ENCODE assay signal across 7 cellular contexts in the genomic region with DNA sequence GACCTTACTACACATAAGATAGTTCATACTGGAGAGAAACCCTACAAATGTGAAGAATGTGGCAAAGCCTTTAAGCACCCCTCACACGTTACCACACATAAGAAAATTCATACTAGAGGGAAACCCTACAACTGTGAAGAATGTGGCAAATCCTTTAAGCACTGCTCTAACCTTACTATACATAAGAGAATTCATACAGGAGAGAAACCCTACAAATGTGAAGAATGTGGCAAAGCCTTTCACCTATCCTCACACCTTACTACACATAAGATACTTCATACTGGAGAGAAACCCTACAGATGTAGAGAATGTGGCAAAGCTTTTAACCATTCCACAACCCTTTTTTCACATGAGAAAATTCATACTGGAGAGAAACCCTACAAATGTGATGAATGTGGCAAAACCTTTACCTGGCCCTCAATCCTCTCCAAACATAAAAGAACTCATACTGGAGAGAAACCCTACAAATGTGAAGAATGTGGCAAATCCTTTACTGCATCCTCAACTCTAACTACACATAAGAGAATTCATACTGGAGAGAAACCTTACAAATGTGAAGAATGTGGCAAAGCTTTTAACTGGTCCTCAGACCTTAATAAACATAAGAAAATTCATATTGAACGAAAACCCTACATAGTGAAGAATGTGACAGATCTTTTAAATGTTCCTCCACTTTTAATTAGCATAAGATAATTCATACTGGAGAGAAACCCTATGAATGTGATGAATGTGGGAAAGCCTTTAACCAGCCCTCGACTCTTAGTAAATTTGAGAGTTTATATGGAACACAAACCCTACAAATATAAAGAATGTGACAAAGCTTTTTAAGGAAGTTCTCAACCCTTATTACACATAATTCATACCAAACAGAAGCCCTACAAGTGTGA. TPM values are rescaled to one million over a fixed set of nuclear protein-coding genes. Genes with fewer than 3 reads are reported as not detected.
DNase-seq lines count a peak whose midpoint lies in the region; ATAC-seq, FAIRE-seq and TF ChIP-seq lines count a peak whose summit lies in the region.
"Not testable (repeated sequence)": the region's sequence is repeated elsewhere in the genome, so short reads cannot be mapped to it uniquely, and the experiment has no call there.

No MANE protein-coding gene starts in this region.

- H3K9me3 ChIP-seq in H1 (ENCODE audit: insufficient read depth in 2 of 2, low read depth in 1 of 2, low read length in 1 of 2) (peaks cover 61 to 72% of the 10 kb centered on the region in 2 experiments), hepatocyte (ENCODE audit: low read depth) (peaks cover 82% of the 10 kb centered on the region)

- H3K4me3 Mint-ChIP-seq in activated T-cell treated with anti-CD3 and anti-CD28 coated beads, Interleukin-2, amount 50 U/mL, for 72 hours; stimulated activated naive B cell treated with anti-CD40 and anti-IgM and Interleukin-4, amounts not matched to agents 10 μg/mL and 1 μg/mL and 100 μg/mL, for 72 hours: not testable (repeated sequence)

- H3K23ac ChIP-seq in H1 (ENCODE audit: insufficient read length); mesendoderm (ENCODE audit: low read length): not testable (repeated sequence)

- H3K79me1 ChIP-seq in H1 (ENCODE audit: low read depth, low read length); mesendoderm (ENCODE audit: low read length): not testable (repeated sequence)

- TF ChIP-seq CTCF in H1 (IDR thresholded peaks at IDR 0.05; ENCODE audit: control extremely low read depth in 1 of 3, insufficient read depth in 1 of 3, low read depth in 1 of 3, low read length in 3 of 3); hepatocyte (IDR thresholded peaks at IDR 0.05; ENCODE audit: poor library complexity): not testable (repeated sequence)

- not testable (repeated sequence) for H3K9ac ChIP-seq in H1 (replicated peaks in 1 of 4; ENCODE audit: extremely low read depth in 1 of 4, low read depth in 3 of 4, low read length in 3 of 4); mesendoderm (ENCODE audit: low read length)

- not testable (repeated sequence) for H2BK5ac ChIP-seq in H1 (ENCODE audit: low read depth, low read length); mesendoderm (ENCODE audit: low read length)

- H2BK12ac ChIP-seq in H1 (ENCODE audit: low read depth, low read length) = not testable (repeated sequence)

- H3K27me3 ChIP-seq in H1 (replicated peaks in 1 of 4; ENCODE audit: control insufficient read depth in 3 of 4, extremely low read depth in 1 of 4, insufficient read depth in 3 of 4, low read length in 3 of 4); hepatocyte; mesendoderm (ENCODE audit: insufficient read depth, low read length, poor library complexity): not testable (repeated sequence)

- H3K23me2 ChIP-seq in H1 (ENCODE audit: low read depth, low read length) = not testable (repeated sequence)

- H3K4ac ChIP-seq in H1 (replicated peaks; ENCODE audit: insufficient read length, low read depth, low read length); mesendoderm (ENCODE audit: low read depth, low read length): not testable (repeated sequence)

- TF ChIP-seq EP300 in H1 (IDR thresholded peaks at IDR 0.05; ENCODE audit: borderline replicate concordance in 1 of 2, low read depth in 2 of 2, low read length in 2 of 2) = not testable (repeated sequence)

- TF ChIP-seq RAD21 in H1 (IDR thresholded peaks at IDR 0.05 in 1 of 2, conservative IDR thresholded peaks at IDR 0.05 in 1 of 2; ENCODE audit: low read depth in 2 of 2, low read length in 2 of 2) = not testable (repeated sequence)

- not testable (repeated sequence) for DNase-seq in GM18507 (ENCODE audit: extremely low spot score, insufficient read length, low read depth); activated T-cell treated with anti-CD3 and anti-CD28 coated beads, Interleukin-2, amount 50 U/mL, for 72 hours; H1 (ENCODE audit: low read depth in 1 of 2, low spot score in 2 of 2); hepatocyte (ENCODE audit: low spot score); mesendoderm; stimulated activated naive B cell treated with anti-CD40 and anti-IgM and Interleukin-4, amounts not matched to agents 10 μg/mL and 1 μg/mL and 100 μg/mL, for 72 hours
- DNase-seq in NCI-H748 (lab: John Stamatoyannopoulos, UW; ENCODE audit: unreplicated experiment) = peak; percentile 3

- peak overlapping the region; percentile 38 for H3K27ac Mint-ChIP-seq in activated T-cell treated with anti-CD3 and anti-CD28 coated beads, Interleukin-2, amount 50 U/mL, for 72 hours
- peak overlapping the region; percentile 20 for H3K27ac Mint-ChIP-seq in stimulated activated naive B cell treated with anti-CD40 and anti-IgM and Interleukin-4, amounts not matched to agents 10 μg/mL and 1 μg/mL and 100 μg/mL, for 72 hours

- peaks cover 30 to 58% of the 10 kb centered on the region in 2 donors for H3K36me3 Mint-ChIP-seq in activated T-cell treated with anti-CD3 and anti-CD28 coated beads, Interleukin-2, amount 50 U/mL, for 72 hours (ENCODE audit: insufficient read depth in 2 of 2)
- H3K36me3 Mint-ChIP-seq in stimulated activated naive B cell treated with anti-CD40 and anti-IgM and Interleukin-4, amounts not matched to agents 10 μg/mL and 1 μg/mL and 100 μg/mL, for 72 hours = peaks cover 31 to 51% of the 10 kb centered on the region in 2 donors

- H3K18ac ChIP-seq in H1 (ENCODE audit: extremely low read depth, low read length); mesendoderm (ENCODE audit: low read length): not testable (repeated sequence)

- not testable (repeated sequence) for H3K27ac ChIP-seq in H1 (ENCODE audit: low read depth, low read length); hepatocyte; mesendoderm (ENCODE audit: low read depth, low read length)

- H3K56ac ChIP-seq in H1 (replicated peaks; ENCODE audit: insufficient read length, low read depth, low read length); mesendoderm (ENCODE audit: low read length): not testable (repeated sequence)

- H2AFZ ChIP-seq in H1 (ENCODE audit: low read length); hepatocyte: not testable (repeated sequence)

- not testable (repeated sequence) for ATAC-seq in activated T-cell treated with anti-CD3 and anti-CD28 coated beads, Interleukin-2, amount 50 U/mL, for 72 hours (replicated peaks in 1 of 2); stimulated activated naive B cell treated with anti-CD40 and anti-IgM and Interleukin-4, amounts not matched to agents 10 μg/mL and 1 μg/mL and 100 μg/mL, for 72 hours (replicated peaks)

- H3K79me2 ChIP-seq in H1 (ENCODE audit: control insufficient read depth in 1 of 2, insufficient read depth in 2 of 2, low read length in 2 of 2) (peaks cover 0 to 13% of the 10 kb centered on the region in 2 experiments; a peak in 2 of 4 replicates), hepatocyte (peaks cover 13% of the 10 kb centered on the region)
- H3K79me2 ChIP-seq in mesendoderm (ENCODE audit: control insufficient read depth, insufficient read depth, low read length) = not testable (repeated sequence)

- POLR2A ChIA-PET in H1 (lab: Charles Lee; ENCODE audit: partially characterized antibody) = interaction anchor here (17.2 kb wide), 1 partner anchor 23 kb away, joined by 453 read pairs; a partner anchor contains a TSS

- not testable (repeated sequence) for H2AK5ac ChIP-seq in H1 (ENCODE audit: low read depth, low read length); mesendoderm (ENCODE audit: low read length)

- H3K4me1 ChIP-seq in H1 (replicated peaks in 1 of 4; ENCODE audit: control insufficient read depth in 3 of 4, insufficient read depth in 4 of 4, low read length in 3 of 4); hepatocyte (ENCODE audit: insufficient read depth); mesendoderm (ENCODE audit: control insufficient read depth, low read depth, low read length): not testable (repeated sequence)

- H3K27me3 Mint-ChIP-seq in activated T-cell treated with anti-CD3 and anti-CD28 coated beads, Interleukin-2, amount 50 U/mL, for 72 hours (ENCODE audit: low read depth); stimulated activated naive B cell treated with anti-CD40 and anti-IgM and Interleukin-4, amounts not matched to agents 10 μg/mL and 1 μg/mL and 100 μg/mL, for 72 hours: not testable (repeated sequence)

- peaks cover 13 to 20% of the 10 kb centered on the region in 2 donors for H3K9me3 Mint-ChIP-seq in activated T-cell treated with anti-CD3 and anti-CD28 coated beads, Interleukin-2, amount 50 U/mL, for 72 hours
- peaks cover 18 to 24% of the 10 kb centered on the region in 2 donors for H3K9me3 Mint-ChIP-seq in stimulated activated naive B cell treated with anti-CD40 and anti-IgM and Interleukin-4, amounts not matched to agents 10 μg/mL and 1 μg/mL and 100 μg/mL, for 72 hours

- H3K4me1 Mint-ChIP-seq in activated T-cell treated with anti-CD3 and anti-CD28 coated beads, Interleukin-2, amount 50 U/mL, for 72 hours (ENCODE audit: low read depth); stimulated activated naive B cell treated with anti-CD40 and anti-IgM and Interleukin-4, amounts not matched to agents 10 μg/mL and 1 μg/mL and 100 μg/mL, for 72 hours: not testable (repeated sequence)

- not testable (repeated sequence) for TF ChIP-seq POLR2A in H1 (IDR thresholded peaks at IDR 0.05; ENCODE audit: control extremely low read depth in 1 of 2, low read depth in 2 of 2, low read length in 2 of 2)

- H2BK20ac ChIP-seq in H1 (ENCODE audit: low read length) = not testable (repeated sequence)

- CTCF ChIA-PET in H1 (lab: Charles Lee; ENCODE audit: partially characterized antibody) = interaction anchor here (0.6 kb wide), 1 partner anchor 76 kb away, joined by 3 read pairs; no protein-coding TSS in a partner anchor

- not testable (repeated sequence) for H4K5ac ChIP-seq in H1 (ENCODE audit: insufficient read length, low read depth, low read length); mesendoderm (ENCODE audit: low read length)

- not testable (repeated sequence) for H2BK15ac ChIP-seq in H1 (ENCODE audit: low read length); mesendoderm (replicated peaks; ENCODE audit: low read depth)

- H4K8ac ChIP-seq in H1 (ENCODE audit: extremely low read depth, insufficient read depth, low read length); mesendoderm (ENCODE audit: low read depth, low read length): not testable (repeated sequence)

- FAIRE-seq in GM18507 (lab: Jason Lieb, UNC) = peak; percentile 38
- not testable (repeated sequence) for FAIRE-seq in H1 (lab: Jason Lieb, UNC)

- H4K20me1 ChIP-seq in H1 (replicated peaks in 1 of 2; ENCODE audit: control insufficient read depth in 1 of 2, insufficient read depth in 2 of 2, low read length in 2 of 2); hepatocyte (ENCODE audit: insufficient read depth, poor library complexity, severe bottlenecking): not testable (repeated sequence)

- H2BK120ac ChIP-seq in H1 (replicated peaks; ENCODE audit: low read depth, low read length); mesendoderm (ENCODE audit: low read depth, low read length): not testable (repeated sequence)

- H3K36me3 ChIP-seq in H1 (ENCODE audit: control insufficient read depth in 2 of 4, insufficient read depth in 4 of 4, low read length in 3 of 4) (peaks cover 9 to 71% (median 41%) of the 10 kb centered on the region in 4 experiments), hepatocyte (replicated peaks; ENCODE audit: insufficient read depth, low read depth) (peaks cover 31% of the 10 kb centered on the region)
- not testable (repeated sequence) for H3K36me3 ChIP-seq in mesendoderm (ENCODE audit: control insufficient read depth, insufficient read depth, low read length)

- H4K91ac ChIP-seq in H1 (replicated peaks; ENCODE audit: insufficient read length, low read length) = not testable (repeated sequence)

- not testable (repeated sequence) for H3K9me2 ChIP-seq in hepatocyte (replicated peaks; ENCODE audit: insufficient read depth)

- WGBS in H1 (ENCODE audit: extremely low coverage in 1 of 2, insufficient coverage in 1 of 2, insufficient read length in 1 of 2, insufficient replicate concordance in 2 of 2, low coverage in 1 of 2, low lambda C conversion rate in 2 of 2, missing lambda C conversion rate in 1 of 2), 2 experiments = 90% methylated on average over 3 of the region's 3 CpGs; no CpG with 5 or more reads in 1 of the 2 experiments
- WGBS in hepatocyte (ENCODE audit: low lambda C conversion rate, missing lambda C conversion rate) = 94% methylated on average over 3 of the region's 3 CpGs
- no CpG with 5 or more reads among the region's 3 CpGs for WGBS in mesendoderm (ENCODE audit: extremely low coverage, insufficient coverage, low lambda C conversion rate)

- H3K4me3 ChIP-seq in H1 (ENCODE audit: extremely low read depth in 1 of 4, insufficient read depth in 2 of 4, low read depth in 3 of 4, low read length in 4 of 4) (peak overlapping the region in 1 of 4 experiments; percentile 34; a peak in 2 of 8 replicates), hepatocyte (peak overlapping the region; percentile 3), mesendoderm (ENCODE audit: low read length) (peak overlapping the region; percentile 20)

- not testable (repeated sequence) for H3K14ac ChIP-seq in H1 (ENCODE audit: insufficient read length)

- not testable (repeated sequence) for H3K4me2 ChIP-seq in H1 (ENCODE audit: insufficient read depth in 1 of 2, low read depth in 2 of 2, low read length in 2 of 2); hepatocyte; mesendoderm (ENCODE audit: low read length)

RNA-seq across cellular contexts. Expression of a gene that starts 8.4 kb away (rescaled TPM):
- 10 to 100 TPM; 18.8 to 23.5 TPM for total RNA-seq in activated T-cell treated with anti-CD3 and anti-CD28 coated beads, Interleukin-2, amount 50 U/mL, for 72 hours
- 61.1 and 61.8 TPM in 2 replicates for total RNA-seq in H1 (2021; fragmentation: NEBNext Ultra II Directional; extraction: Animal tissue kit (Norgen Biotek cat#: 25700))
- 25.3 and 40.8 TPM in 2 replicates for polyA plus RNA-seq in H1 (2011; rRNA removed)
- polyA plus RNA-seq in H1 (2011; cell fraction: cytosol; rRNA removed) = 38.1 TPM
- 35.4 TPM for polyA plus RNA-seq in H1 (2011; cell fraction: nucleus; rRNA removed)
- polyA plus RNA-seq in H1 (2012, experiment 1 of 2) = 33.0 to 53.7 TPM (median 40.9 TPM) in 4 replicates
- 8.5 TPM for polyA plus RNA-seq in H1 (2012, experiment 2 of 2)
- 54.7 TPM for polyA plus RNA-seq in H1 (2013, experiment 1 of 2)
- 52.0 TPM for polyA plus RNA-seq in H1 (2013, experiment 2 of 2)
- 134 and 170 TPM in 2 replicates for polyA minus RNA-seq in H1 (2011; rRNA and poly(A)+ RNA removed)
- polyA minus RNA-seq in H1 (2011; cell fraction: cytosol; rRNA and poly(A)+ RNA removed) = 47.7 TPM
- polyA minus RNA-seq in H1 (2011; cell fraction: nucleus; rRNA and poly(A)+ RNA removed) = 227 TPM
- total RNA-seq in hepatocyte = 11.8 and 15.6 TPM in 2 replicates
- 3.6 and 9.1 TPM in 2 replicates for polyA plus RNA-seq in hepatocyte
- 57.2 TPM for polyA plus RNA-seq in mesendoderm (2013, experiment 1 of 2)
- polyA plus RNA-seq in mesendoderm (2013, experiment 2 of 2) = 58.1 TPM

RNA-seq across cellular contexts. Expression of a gene that starts 26.6 kb away (rescaled TPM):
- total RNA-seq in activated T-cell treated with anti-CD3 and anti-CD28 coated beads, Interleukin-2, amount 50 U/mL, for 72 hours = 10 to 100 TPM; 23.8 to 30.8 TPM
- total RNA-seq in H1 (2021; fragmentation: NEBNext Ultra II Directional; extraction: Animal tissue kit (Norgen Biotek cat#: 25700)) = 64.0 and 74.6 TPM in 2 replicates
- polyA plus RNA-seq in H1 (2011; rRNA removed) = 5.9 and 8.3 TPM in 2 replicates
- 10.3 TPM for polyA plus RNA-seq in H1 (2011; cell fraction: cytosol; rRNA removed)
- polyA plus RNA-seq in H1 (2011; cell fraction: nucleus; rRNA removed) = 11.4 TPM
- 11.0 to 35.6 TPM (median 16.4 TPM) in 4 replicates for polyA plus RNA-seq in H1 (2012, experiment 1 of 2)
- polyA plus RNA-seq in H1 (2012, experiment 2 of 2) = 1.1 TPM
- 40.6 TPM for polyA plus RNA-seq in H1 (2013, experiment 1 of 2)
- polyA plus RNA-seq in H1 (2013, experiment 2 of 2) = 39.0 TPM
- polyA minus RNA-seq in H1 (2011; rRNA and poly(A)+ RNA removed) = 17.9 and 37.3 TPM in 2 replicates
- 14.2 TPM for polyA minus RNA-seq in H1 (2011; cell fraction: cytosol; rRNA and poly(A)+ RNA removed)
- 90.6 TPM for polyA minus RNA-seq in H1 (2011; cell fraction: nucleus; rRNA and poly(A)+ RNA removed)
- total RNA-seq in hepatocyte = 12.3 and 16.2 TPM in 2 replicates
- polyA plus RNA-seq in hepatocyte = 5.0 and 7.1 TPM in 2 replicates
- 33.6 TPM for polyA plus RNA-seq in mesendoderm (2013, experiment 1 of 2)
- 33.9 TPM for polyA plus RNA-seq in mesendoderm (2013, experiment 2 of 2)
